ENCODE assay signal across 8 cellular contexts in genomic region chr10:102115775-102116174, GRCh38.
A peak's percentile ranks its signal among the peaks of the same experiment; 100 is the strongest.
DNase-seq lines count a peak whose midpoint lies in the region; ATAC-seq and TF ChIP-seq lines count a peak whose summit lies in the region.

No MANE protein-coding gene starts in this region.

- H3K36me3 ChIP-seq in WERI-Rb-1 (peaks cover 19% of the 10 kb centered on the region), iPS-20b (ENCODE audit: insufficient read depth, low read depth, low read length) (peaks cover 13% of the 10 kb centered on the region)

- ATAC-seq in GM18870 (IDR thresholded peaks at IDR 0.05; ENCODE audit: unreplicated experiment) (no peak), GM19452 (IDR thresholded peaks at IDR 0.05; ENCODE audit: unreplicated experiment) (no peak), HG02588 (IDR thresholded peaks at IDR 0.05; ENCODE audit: unreplicated experiment) (no peak)

- DNase-seq in SIG-M5 treated with dmso at 0.1 percent for 504 hours (lab: John Stamatoyannopoulos, UW; ENCODE audit: unreplicated experiment): peak; percentile 47
- DNase-seq in SIG-M5 (lab: John Stamatoyannopoulos, UW): no peak
- no peak for DNase-seq in WERI-Rb-1
- no peak for DNase-seq in substantia nigra (lab: John Stamatoyannopoulos, UW)

- H3K27me3 ChIP-seq in WERI-Rb-1 (ENCODE audit: insufficient read depth, low read depth, severe bottlenecking) (no peaks in the 10 kb centered on the region), iPS-20b (ENCODE audit: insufficient read depth, low read length) (no peaks in the 10 kb centered on the region)

- peaks cover 48% of the 10 kb centered on the region for H3K4me1 ChIP-seq in iPS-20b (ENCODE audit: insufficient read depth, low read length)

- no peak for TF ChIP-seq CTCF in WERI-Rb-1 (IDR thresholded peaks at IDR 0.05; ENCODE audit: low read depth, low read length)

- peak overlapping the region; percentile 57; the same call in 1 of the 2 replicates for H3K9ac ChIP-seq in iPS-20b (ENCODE audit: low read depth, low read length)

- H3K9me3 ChIP-seq in WERI-Rb-1 (ENCODE audit: severe bottlenecking) (no peaks in the 10 kb centered on the region), iPS-20b (ENCODE audit: insufficient read depth, low read depth, low read length) (no peaks in the 10 kb centered on the region)

- no peak overlapping the region for H3K4me3 ChIP-seq in WERI-Rb-1 (ENCODE audit: low read depth, low read length)
- H3K4me3 ChIP-seq in iPS-20b (ENCODE audit: low read length): peak overlapping the region; percentile 65

- H3K27ac ChIP-seq in WERI-Rb-1 (peak overlapping the region; percentile 96), iPS-20b (ENCODE audit: low read length) (peak overlapping the region; percentile 30), substantia nigra (ENCODE audit: low read depth, low read length, poor library complexity, severe bottlenecking) (peak overlapping the region; percentile 90)

Comparison
In these comparisons a context has a peak if more than half of its experiments do, and no peak if none do; other contexts are left out.
1. H3K27ac ChIP-seq: peak in every context shown above with its lines; median percentile 96 in WERI-Rb-1; 90 in substantia nigra; 30 in iPS-20b.